ENCODE assay signal across 17 cellular contexts in genomic region chr15:75059607-75060006, GRCh38. TPM values are rescaled to one million over a fixed set of nuclear protein-coding genes. Genes with fewer than 3 reads are reported as not detected.
DNase-seq lines count a peak whose midpoint lies in the region; ATAC-seq and TF ChIP-seq lines count a peak whose summit lies in the region.
"Had no signal": no experiment of that assay in that cellular context is flagged by ENCODE, and none has a peak within 500 bp of the region (broad histone marks: within the 10 kb centered on the region; RNA-seq: fewer than 3 reads in every experiment).

No MANE protein-coding gene starts in this region.

- H3K4me3 ChIP-seq in colonic mucosa: no peak overlapping the region
- H3K4me3 ChIP-seq: A549 had no signal

- intact Hi-C loops in colonic mucosa (cut with DNase I): no loop called here
- intact Hi-C loops in CD4-positive, alpha-beta T cell (cut with DNase I, micrococcal nuclease): no loop called here

- peaks cover 10% of the 10 kb centered on the region for H3K36me3 Mint-ChIP-seq in activated naive CD8-positive, alpha-beta T cell treated with anti-CD3 and anti-CD28 coated beads, Interleukin-2, amount 10 ng/mL, durations not matched to agents 7 days and 5 days
- no peaks in the 10 kb centered on the region for H3K36me3 Mint-ChIP-seq in activated naive CD8-positive, alpha-beta T cell treated with anti-CD3 and anti-CD28 coated beads, Interleukin-2, amount 50 U/mL, for 24 hours (ENCODE audit: low read depth)
- peaks cover 3% of the 10 kb centered on the region for H3K36me3 Mint-ChIP-seq in osteocyte (ENCODE audit: unreplicated experiment)
- H3K36me3 Mint-ChIP-seq in CD4-positive, alpha-beta T cell (ENCODE audit: low read depth): no peaks in the 10 kb centered on the region

- H3K4me3 Mint-ChIP-seq in activated naive CD8-positive, alpha-beta T cell treated with anti-CD3 and anti-CD28 coated beads, Interleukin-2, amount 10 ng/mL, durations not matched to agents 7 days and 5 days: no peak overlapping the region
- H3K4me3 Mint-ChIP-seq in activated naive CD8-positive, alpha-beta T cell treated with anti-CD3 and anti-CD28 coated beads, Interleukin-2, amount 50 U/mL, for 24 hours: no peak overlapping the region
- no peak overlapping the region for H3K4me3 Mint-ChIP-seq in osteocyte (ENCODE audit: unreplicated experiment)
- no peak overlapping the region for H3K4me3 Mint-ChIP-seq in CD4-positive, alpha-beta T cell
- H3K4me3 Mint-ChIP-seq: B cell, CD14-positive monocyte had no signal

- H3K9me3 ChIP-seq in colonic mucosa: no peaks in the 10 kb centered on the region
- H3K9me3 ChIP-seq in CD4-positive, alpha-beta T cell (ENCODE audit: control insufficient read depth, low read length): no peaks in the 10 kb centered on the region
- H3K9me3 ChIP-seq: A549 had no signal

- no peak overlapping the region for H3K9ac ChIP-seq in colonic mucosa (ENCODE audit: low read depth in 2 of 2, low read length in 2 of 2)

- H3K4me1 ChIP-seq in colonic mucosa: no peaks in the 10 kb centered on the region
- H3K4me1 ChIP-seq: A549 had no signal

- peaks cover 1% of the 10 kb centered on the region for H3K27me3 Mint-ChIP-seq in activated naive CD8-positive, alpha-beta T cell treated with anti-CD3 and anti-CD28 coated beads, Interleukin-2, amount 10 ng/mL, durations not matched to agents 7 days and 5 days
- H3K27me3 Mint-ChIP-seq in activated naive CD8-positive, alpha-beta T cell treated with anti-CD3 and anti-CD28 coated beads, Interleukin-2, amount 50 U/mL, for 24 hours: peaks cover 7% of the 10 kb centered on the region
- no peaks in the 10 kb centered on the region for H3K27me3 Mint-ChIP-seq in osteocyte (ENCODE audit: unreplicated experiment)
- no peaks in the 10 kb centered on the region for H3K27me3 Mint-ChIP-seq in CD4-positive, alpha-beta T cell
- H3K27me3 Mint-ChIP-seq: B cell had no signal

- TF ChIP-seq CTCF in colonic mucosa (IDR thresholded peaks at IDR 0.05) (no peak), osteocyte (IDR thresholded peaks at IDR 0.05) (no peak)
- no peak for TF ChIP-seq CTCF in CD4-positive, alpha-beta T cell (IDR thresholded peaks at IDR 0.05)

- H3K36me3 ChIP-seq in colonic mucosa: no peaks in the 10 kb centered on the region

- H3K4me1 Mint-ChIP-seq in activated naive CD8-positive, alpha-beta T cell treated with anti-CD3 and anti-CD28 coated beads, Interleukin-2, amount 10 ng/mL, durations not matched to agents 7 days and 5 days: peaks cover 20% of the 10 kb centered on the region
- peaks cover 7% of the 10 kb centered on the region for H3K4me1 Mint-ChIP-seq in activated naive CD8-positive, alpha-beta T cell treated with anti-CD3 and anti-CD28 coated beads, Interleukin-2, amount 50 U/mL, for 24 hours
- H3K4me1 Mint-ChIP-seq in osteocyte (ENCODE audit: unreplicated experiment): peaks cover 15% of the 10 kb centered on the region
- H3K4me1 Mint-ChIP-seq in CD4-positive, alpha-beta T cell (ENCODE audit: low read depth): no peaks in the 10 kb centered on the region
- H3K4me1 Mint-ChIP-seq: B cell had no signal

- no peak overlapping the region for H3K27ac Mint-ChIP-seq in activated naive CD8-positive, alpha-beta T cell treated with anti-CD3 and anti-CD28 coated beads, Interleukin-2, amount 10 ng/mL, durations not matched to agents 7 days and 5 days
- H3K27ac Mint-ChIP-seq in activated naive CD8-positive, alpha-beta T cell treated with anti-CD3 and anti-CD28 coated beads, Interleukin-2, amount 50 U/mL, for 24 hours: no peak overlapping the region
- no peak overlapping the region for H3K27ac Mint-ChIP-seq in osteocyte (ENCODE audit: unreplicated experiment)
- no peak overlapping the region for H3K27ac Mint-ChIP-seq in CD4-positive, alpha-beta T cell
- H3K27ac Mint-ChIP-seq: B cell had no signal

- ATAC-seq in activated naive CD8-positive, alpha-beta T cell treated with anti-CD3 and anti-CD28 coated beads, Interleukin-2, amount 10 ng/mL, durations not matched to agents 7 days and 5 days (ENCODE audit: low read depth): no peak
- no peak for ATAC-seq in activated naive CD8-positive, alpha-beta T cell treated with anti-CD3 and anti-CD28 coated beads, Interleukin-2, amount 50 U/mL, for 24 hours
- no peak for ATAC-seq in GM21528 (IDR thresholded peaks at IDR 0.05; ENCODE audit: low FRiP score, unreplicated experiment)
- ATAC-seq in CD4-positive, alpha-beta T cell (ENCODE audit: poor library complexity): no peak
- ATAC-seq: A549, Right ventricle myocardium inferior had no signal

- POLR2A ChIA-PET in activated naive CD8-positive, alpha-beta T cell treated with anti-CD3 and anti-CD28 coated beads, Interleukin-2, amount 10 ng/mL, durations not matched to agents 7 days and 5 days (lab: Charles Lee): no interaction called here
- POLR2A ChIA-PET in CD4-positive, alpha-beta T cell (lab: Charles Lee): no interaction called here

- CTCF ChIA-PET in CD4-positive, alpha-beta T cell (lab: Charles Lee): no interaction called here

- H3K9me3 Mint-ChIP-seq in activated naive CD8-positive, alpha-beta T cell treated with anti-CD3 and anti-CD28 coated beads, Interleukin-2, amount 10 ng/mL, durations not matched to agents 7 days and 5 days: peaks cover 2% of the 10 kb centered on the region
- no peaks in the 10 kb centered on the region for H3K9me3 Mint-ChIP-seq in activated naive CD8-positive, alpha-beta T cell treated with anti-CD3 and anti-CD28 coated beads, Interleukin-2, amount 50 U/mL, for 24 hours
- H3K9me3 Mint-ChIP-seq in osteocyte (ENCODE audit: unreplicated experiment): no peaks in the 10 kb centered on the region
- no peaks in the 10 kb centered on the region for H3K9me3 Mint-ChIP-seq in CD4-positive, alpha-beta T cell

- H3K27me3 ChIP-seq in colonic mucosa: no peaks in the 10 kb centered on the region
- no peaks in the 10 kb centered on the region for H3K27me3 ChIP-seq in CD4-positive, alpha-beta T cell (ENCODE audit: control insufficient read depth, insufficient read depth, low read length)

- H3K27ac ChIP-seq in colonic mucosa: no peak overlapping the region
- H3K27ac ChIP-seq in CD4-positive, alpha-beta T cell (ENCODE audit: low read depth, low read length): no peak overlapping the region
- H3K27ac ChIP-seq: A549 had no signal

- DNase-seq in activated naive CD8-positive, alpha-beta T cell treated with anti-CD3 and anti-CD28 coated beads, Interleukin-2, amount 10 ng/mL, durations not matched to agents 7 days and 5 days: peak; percentile 10
- no peak for DNase-seq in activated naive CD8-positive, alpha-beta T cell treated with anti-CD3 and anti-CD28 coated beads, Interleukin-2, amount 50 U/mL, for 24 hours
- DNase-seq in colonic mucosa (peak; percentile 10), osteocyte (ENCODE audit: extremely low spot score, unreplicated experiment) (peak; percentile 40), cerebellar nuclear complex (lab: John Stamatoyannopoulos, UW) (no peak)
- DNase-seq in CD4-positive, alpha-beta T cell: no peak
- DNase-seq: Karpas-422, MV-4-11, NCI-H1694 treated with DMSO at 0.1 percent for 48 hours, NCI-H2081 treated with DMSO at 0.1 percent for 48 hours, NCI-H446, NCI-H526 had no signal

RNA-seq across cellular contexts. Expression of gene PPCDC, which starts 36.2 kb away (rescaled TPM):
- 10 to 100 TPM; 16.0 to 16.7 TPM for total RNA-seq in activated naive CD8-positive, alpha-beta T cell treated with anti-CD3 and anti-CD28 coated beads, Interleukin-2, amount 10 ng/mL, durations not matched to agents 7 days and 5 days
- total RNA-seq in colonic mucosa (10 to 100 TPM; 10.1 to 23.1 TPM), osteocyte (11.9 and 12.7 TPM in 2 replicates)
- 1 to 10 TPM; 5.5 to 5.8 TPM for total RNA-seq in CD4-positive, alpha-beta T cell

Comparison
In these comparisons a context has a peak if more than half of its experiments do, and no peak if none do; other contexts are left out.
1. DNase-seq: peak in activated naive CD8-positive, alpha-beta T cell treated with anti-CD3 and anti-CD28 coated beads, Interleukin-2, amount 10 ng/mL, durations not matched to agents 7 days and 5 days (single experiment), colonic mucosa (single experiment) and osteocyte (single experiment); none in activated naive CD8-positive, alpha-beta T cell treated with anti-CD3 and anti-CD28 coated beads, Interleukin-2, amount 50 U/mL, for 24 hours (single experiment), CD4-positive, alpha-beta T cell (0 of 10) and cerebellar nuclear complex (0 of 2).